9 cellular contexts compared by ENCODE assay signal in the genomic region with DNA sequence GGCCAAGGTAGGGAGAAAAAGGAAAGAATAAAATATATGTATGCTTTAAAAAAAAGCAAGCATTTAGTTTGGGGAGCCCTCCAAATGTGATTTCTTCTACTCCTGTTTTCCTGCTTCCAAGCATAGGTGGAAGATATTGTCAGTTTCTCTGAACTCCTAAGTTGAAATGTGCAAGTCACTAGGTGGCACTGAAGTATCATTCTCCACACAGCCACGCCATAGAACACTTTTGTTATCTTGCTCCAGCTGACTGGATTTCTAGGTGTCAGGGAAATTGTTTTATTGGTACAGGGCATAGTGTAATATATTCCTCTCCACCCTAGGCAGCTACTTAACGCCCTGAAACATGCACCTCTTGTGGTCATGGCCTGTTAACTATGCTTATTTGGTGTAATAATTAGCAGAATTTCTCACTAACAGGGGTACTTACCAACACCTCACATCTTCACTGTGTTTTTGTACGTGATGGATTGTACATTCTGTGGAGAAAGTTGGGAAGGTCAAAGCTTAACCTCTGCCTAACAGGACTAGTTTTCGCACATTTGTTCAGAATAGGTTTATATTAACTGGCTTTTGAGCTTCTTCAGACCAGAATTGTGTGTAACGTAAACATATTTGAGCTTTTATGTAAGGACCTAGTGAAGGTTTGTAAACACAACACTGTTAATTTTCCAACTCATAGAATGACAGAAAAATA.
DNase-seq lines count a peak whose midpoint lies in the region; ATAC-seq, FAIRE-seq and TF ChIP-seq lines count a peak whose summit lies in the region.
"Had no signal": no experiment of that assay in that cellular context is flagged by ENCODE, and none has a peak within 500 bp of the region (broad histone marks: within the 10 kb centered on the region; RNA-seq: fewer than 3 reads in every experiment).

No MANE protein-coding gene starts in this region.

- 10 to 17% methylated on average over 5 of the region's 5 CpGs for WGBS in pancreas, 2 donors

- peaks cover 20 to 54% (median 27%) of the 10 kb centered on the region in 3 donors for H3K4me1 ChIP-seq in pancreas

- H3K9me3 ChIP-seq in pancreas: no peaks in the 10 kb centered on the region

- in situ Hi-C loops in SK-MEL-5 (cut with HindIII; ENCODE audit: low pct_unique_long_range_greater_than_20kb, low sequenced_read_pairs): no loop called here

- H3K36me3 ChIP-seq in pancreas: no peaks in the 10 kb centered on the region

- DNase-seq in CD14-positive monocyte (ENCODE audit: low spot score) (no peak), GM19239 (ENCODE audit: insufficient read length, low spot score) (peak; percentile 7), NAMALWA (ENCODE audit: low spot score) (peak; percentile 48), SK-MEL-5 (ENCODE audit: low read depth, low spot score) (peak; percentile 75), foreskin fibroblast (peak; percentile 62 to 84), pancreas (peak in 3 of 6 donors; percentile 41 to 58 (median 45))

- no peaks in the 10 kb centered on the region for H3K27me3 ChIP-seq in pancreas

- ATAC-seq in pancreas: peak; percentile 89 to 95 (median 92)
- no peak for ATAC-seq in HG02840 (IDR thresholded peaks at IDR 0.05; ENCODE audit: low FRiP score, unreplicated experiment)
- ATAC-seq in GM18502 (IDR thresholded peaks at IDR 0.05; ENCODE audit: poor library complexity, unreplicated experiment): no peak

- FAIRE-seq in GM19239 (lab: Jason Lieb, UNC) (peak; percentile 81), pancreas (lab: Jason Lieb, UNC) (peak; percentile 80)

- intact Hi-C loops in CD14-positive monocyte (cut with micrococcal nuclease) (no loop called here), pancreas (cut with DNase I) (no loop called here)

- no peak overlapping the region for H3K27ac Mint-ChIP-seq in CD14-positive monocyte

- H3K36me3 Mint-ChIP-seq in CD14-positive monocyte: peaks cover 0 to 1% of the 10 kb centered on the region in 2 donors

- peak overlapping the region in 2 of 4 donors; percentile 48 to 51 for H3K27ac ChIP-seq in pancreas
- H3K27ac ChIP-seq: KMS-11 had no signal

- H3K9me3 Mint-ChIP-seq in CD14-positive monocyte: peaks cover 0 to 2% (median 0%) of the 10 kb centered on the region in 7 donors

- H3K4me3 Mint-ChIP-seq in CD14-positive monocyte: no peak overlapping the region

- peaks cover 0 to 1% (median 0%) of the 10 kb centered on the region in 3 donors for H3K27me3 Mint-ChIP-seq in CD14-positive monocyte (ENCODE audit: low read depth in 3 of 3)

- H3K4me1 Mint-ChIP-seq in CD14-positive monocyte: peaks cover 31% of the 10 kb centered on the region

- TF ChIP-seq CTCF in CD14-positive monocyte (IDR thresholded peaks at IDR 0.05) (peak; percentile 29), foreskin fibroblast (IDR thresholded peaks at IDR 0.05; ENCODE audit: low read depth, low read length) (peak; percentile 64), pancreas (IDR thresholded peaks at IDR 0.05) (peak in 3 of 4 donors; percentile 33 to 42 (median 36))

- H3K4me3 ChIP-seq in foreskin fibroblast (ENCODE audit: low read depth in 1 of 2, low read length in 2 of 2) (no peak overlapping the region), pancreas (no peak overlapping the region)

Comparison
In these comparisons a context has a peak if more than half of its experiments do, and no peak if none do; other contexts are left out.
1. ATAC-seq: peak in pancreas (4 of 4); none in HG02840 (single experiment) and GM18502 (single experiment).
2. Peak in every context shown above with its lines, with median percentiles within 50 percentile points of each other: CTCF ChIP-seq.